9 cellular contexts compared by ENCODE assay signal in the genomic region with DNA sequence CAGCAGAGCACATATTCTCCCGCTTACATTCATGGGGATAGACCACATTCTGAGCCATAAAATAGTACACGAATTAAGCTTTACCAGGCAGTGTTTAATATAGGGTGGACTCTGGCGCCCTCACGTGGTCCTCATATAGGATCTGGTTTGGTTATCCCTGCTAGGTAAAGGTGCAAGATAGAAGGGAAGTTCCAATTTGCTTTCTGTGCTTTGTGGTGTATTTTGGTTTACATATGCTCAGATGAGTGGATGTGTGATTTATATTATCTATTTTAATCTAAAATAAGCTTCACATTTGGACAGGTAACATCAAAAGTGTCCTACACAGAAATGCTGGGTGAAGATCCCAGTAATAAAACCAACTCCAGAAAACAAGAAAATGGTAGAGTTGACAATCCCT. TPM values are rescaled to one million over a fixed set of nuclear protein-coding genes. Genes with fewer than 3 reads are reported as not detected.
DNase-seq lines count a peak whose midpoint lies in the region; ATAC-seq, FAIRE-seq and TF ChIP-seq lines count a peak whose summit lies in the region.
"Had no signal": no experiment of that assay in that cellular context is flagged by ENCODE, and none has a peak within 500 bp of the region (broad histone marks: within the 10 kb centered on the region; RNA-seq: fewer than 3 reads in every experiment).

No MANE protein-coding gene starts in this region.

- DNase-seq in NCI-H1048 (lab: John Stamatoyannopoulos, UW) (peak; percentile 57), SK-MEL-5 (ENCODE audit: low read depth, low spot score) (peak; percentile 79), frontal cortex (ENCODE audit: low spot score in 2 of 2) (peak; percentile 49 to 50), ovary (peak; percentile 23 to 66 (median 51)), type B pancreatic cell (ENCODE audit: extremely low spot score, unreplicated experiment) (no peak)
- DNase-seq in activated effector memory CD4-positive, alpha-beta T cell treated with anti-CD3 and anti-CD28 coated beads, Interleukin-2, amount 50 U/mL, for 16 hours, result peak; percentile 83

- no peaks in the 10 kb centered on the region for H3K4me1 Mint-ChIP-seq in type B pancreatic cell (ENCODE audit: unreplicated experiment)

- peak; percentile 69 for ATAC-seq in GM18867 (IDR thresholded peaks at IDR 0.05; ENCODE audit: unreplicated experiment)

- WGBS in ovary, 3 donors, result 0 to 2% (median 2%) methylated on average over 4 of the region's 4 CpGs

- H3K4me3 ChIP-seq in ovary, result no peak overlapping the region

- intact Hi-C loops in ovary (cut with DNase I), result loop anchor here in 1 of 4 donors (1.0 kb wide), 1 partner anchor 48 kb away; no protein-coding TSS in a partner anchor

- H3K36me3 ChIP-seq in ovary, result no peaks in the 10 kb centered on the region

- no peaks in the 10 kb centered on the region for H3K27me3 ChIP-seq in ovary

- peaks cover 82% of the 10 kb centered on the region for H3K27me3 Mint-ChIP-seq in type B pancreatic cell

- no peak overlapping the region for H3K4me3 Mint-ChIP-seq in type B pancreatic cell

- H3K36me3 Mint-ChIP-seq in type B pancreatic cell, result no peaks in the 10 kb centered on the region

- no peak for TF ChIP-seq POLR2A in ovary (IDR thresholded peaks at IDR 0.05)

- in situ Hi-C loops in SK-MEL-5 (cut with HindIII; ENCODE audit: low pct_unique_long_range_greater_than_20kb, low sequenced_read_pairs), result no loop called here

- peak; percentile 78 for FAIRE-seq in A204.1 (lab: Jason Lieb, UNC)
- FAIRE-seq in frontal cortex (lab: Jason Lieb, UNC), result peak; percentile 15
- FAIRE-seq: G401.6 had no signal

- TF ChIP-seq CTCF in ovary (IDR thresholded peaks at IDR 0.05) (peak in 1 of 3 donors; percentile 39), type B pancreatic cell (conservative IDR thresholded peaks at IDR 0.05) (peak; percentile 89)

- no peak overlapping the region for H3K27ac Mint-ChIP-seq in type B pancreatic cell

- H3K4me1 ChIP-seq in ovary (ENCODE audit: insufficient read depth), result no peaks in the 10 kb centered on the region

- no peaks in the 10 kb centered on the region for H3K9me3 ChIP-seq in ovary

- peaks cover 5% of the 10 kb centered on the region for H3K9me3 Mint-ChIP-seq in type B pancreatic cell

- no peak overlapping the region for H3K27ac ChIP-seq in ovary

- TF ChIP-seq EP300 in ovary (IDR thresholded peaks at IDR 0.05), result no peak

RNA-seq across cellular contexts. Expression of gene CR1, which starts 3.6 kb away (rescaled TPM):
- not detected in 2 replicates for total RNA-seq in SK-MEL-5 (2014; rRNA removed; shearing (Covaris generic))
- polyA plus RNA-seq in SK-MEL-5 (2015; cell fraction: cytosol; rRNA removed), result not detected in 2 replicates
- not detected in 2 replicates for polyA plus RNA-seq in SK-MEL-5 (2015; cell fraction: nucleus; rRNA removed)
- total RNA-seq in frontal cortex (0.41 TPM), ovary (1 to 10 TPM in 4 of 7 donors, under 1 TPM in 3; 0.84 to 3.7 (median 1.2) TPM), type B pancreatic cell (ENCODE audit: low replicate concordance) (0.02 and 0.56 TPM in 2 replicates)
- polyA plus RNA-seq in ovary, result 1 to 10 TPM in 1 of 2 donors, under 1 TPM in 1; 0.25 to 5.8 TPM

RNA-seq across cellular contexts. Expression of gene CR2, which starts 45.4 kb away (rescaled TPM):
- total RNA-seq in SK-MEL-5 (2014; rRNA removed; shearing (Covaris generic)), result not detected in 2 replicates
- polyA plus RNA-seq in SK-MEL-5 (2015; cell fraction: cytosol; rRNA removed), result not detected in 2 replicates
- not detected in 2 replicates for polyA plus RNA-seq in SK-MEL-5 (2015; cell fraction: nucleus; rRNA removed)
- not detected for total RNA-seq in frontal cortex
- total RNA-seq in ovary, result under 1 TPM in 2 of 7 donors, not detected in 5; 0.08 to 0.27 TPM
- under 1 TPM; 0.08 to 0.11 TPM for polyA plus RNA-seq in ovary
- 0.21 TPM in 1 of 2 replicates, not detected in the other for total RNA-seq in type B pancreatic cell (ENCODE audit: low replicate concordance)
